ENCODE assay signal across 1 cellular context in genomic region chr6:29941476-29941875, GRCh38.
TF ChIP-seq lines count a peak whose summit lies in the region.

No MANE protein-coding gene starts in this region.

TF ChIP-seq in H1, 55 proteins besides CTCF, POLR2A, EP300 and RAD21 (continued from another document):
- no peak for TF ChIP-seq E2F6 (IDR thresholded peaks at IDR 0.05)
- TF ChIP-seq RXRA (IDR thresholded peaks at IDR 0.05; ENCODE audit: insufficient read depth, low read depth, low read length): no peak
- TF ChIP-seq CHD1 (IDR thresholded peaks at IDR 0.05; ENCODE audit: low read depth, low read length): no peak
- no peak for TF ChIP-seq USF2 (IDR thresholded peaks at IDR 0.05; ENCODE audit: low read length)
